1 cellular context compared by ENCODE assay signal in genomic region chr18:46334200-46334553, GRCh38.
TF ChIP-seq lines count a peak whose summit lies in the region.

No MANE protein-coding gene starts in this region.

TF ChIP-seq in HCT116, 20 proteins besides CTCF, POLR2A, EP300 and RAD21 (continued from another document):
- no peak for TF ChIP-seq ZNF274 (IDR thresholded peaks at IDR 0.05; ENCODE audit: low read depth, low read length)
- TF ChIP-seq CBX3 (IDR thresholded peaks at IDR 0.05; ENCODE audit: low read depth), result no peak
